1 cellular context compared by ENCODE assay signal in the genomic region with DNA sequence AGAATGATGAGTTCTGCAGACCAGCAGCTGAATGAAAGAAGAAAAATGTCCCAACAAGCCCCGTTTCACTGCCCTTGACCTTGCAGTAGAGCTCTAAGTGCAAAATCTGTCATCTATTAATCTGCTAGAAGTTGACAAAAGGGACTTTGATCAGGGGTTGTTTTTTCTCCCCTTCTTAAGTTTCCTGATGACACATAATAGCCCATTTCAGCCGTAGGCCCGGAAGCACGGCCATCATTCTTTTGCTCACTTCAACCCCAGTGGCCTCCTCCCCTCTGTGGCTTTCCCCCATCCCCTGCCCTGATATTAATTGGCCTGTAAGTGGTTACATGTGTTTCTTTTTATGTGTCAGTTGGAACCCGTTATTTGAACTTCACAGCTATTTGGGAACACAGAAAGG.
TF ChIP-seq lines count a peak whose summit lies in the region.

No MANE protein-coding gene starts in this region.

TF ChIP-seq in GM12878, 131 proteins besides CTCF, POLR2A, EP300 and RAD21 (continued from another document and continues in another):
- TF ChIP-seq, protein P1, sequence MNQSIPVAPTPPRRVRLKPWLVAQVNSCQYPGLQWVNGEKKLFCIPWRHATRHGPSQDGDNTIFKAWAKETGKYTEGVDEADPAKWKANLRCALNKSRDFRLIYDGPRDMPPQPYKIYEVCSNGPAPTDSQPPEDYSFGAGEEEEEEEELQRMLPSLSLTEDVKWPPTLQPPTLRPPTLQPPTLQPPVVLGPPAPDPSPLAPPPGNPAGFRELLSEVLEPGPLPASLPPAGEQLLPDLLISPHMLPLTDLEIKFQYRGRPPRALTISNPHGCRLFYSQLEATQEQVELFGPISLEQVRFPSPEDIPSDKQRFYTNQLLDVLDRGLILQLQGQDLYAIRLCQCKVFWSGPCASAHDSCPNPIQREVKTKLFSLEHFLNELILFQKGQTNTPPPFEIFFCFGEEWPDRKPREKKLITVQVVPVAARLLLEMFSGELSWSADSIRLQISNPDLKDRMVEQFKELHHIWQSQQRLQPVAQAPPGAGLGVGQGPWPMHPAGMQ (IDR thresholded peaks at IDR 0.05; ENCODE audit: borderline replicate concordance): no peak
- TF ChIP-seq, protein P2, sequence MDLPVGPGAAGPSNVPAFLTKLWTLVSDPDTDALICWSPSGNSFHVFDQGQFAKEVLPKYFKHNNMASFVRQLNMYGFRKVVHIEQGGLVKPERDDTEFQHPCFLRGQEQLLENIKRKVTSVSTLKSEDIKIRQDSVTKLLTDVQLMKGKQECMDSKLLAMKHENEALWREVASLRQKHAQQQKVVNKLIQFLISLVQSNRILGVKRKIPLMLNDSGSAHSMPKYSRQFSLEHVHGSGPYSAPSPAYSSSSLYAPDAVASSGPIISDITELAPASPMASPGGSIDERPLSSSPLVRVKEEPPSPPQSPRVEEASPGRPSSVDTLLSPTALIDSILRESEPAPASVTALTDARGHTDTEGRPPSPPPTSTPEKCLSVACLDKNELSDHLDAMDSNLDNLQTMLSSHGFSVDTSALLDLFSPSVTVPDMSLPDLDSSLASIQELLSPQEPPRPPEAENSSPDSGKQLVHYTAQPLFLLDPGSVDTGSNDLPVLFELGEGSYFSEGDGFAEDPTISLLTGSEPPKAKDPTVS (IDR thresholded peaks at IDR 0.05; ENCODE audit: low read depth, low read length): no peak
- TF ChIP-seq DPF2 (IDR thresholded peaks at IDR 0.05) (peak; percentile 40; the same call in 1 of the 2 replicates), SIN3A (IDR thresholded peaks at IDR 0.05; ENCODE audit: low read depth, low read length) (no peak), KDM1A (IDR thresholded peaks at IDR 0.05; ENCODE audit: borderline replicate concordance) (no peak), TCF7 (IDR thresholded peaks at IDR 0.05; ENCODE audit: borderline replicate concordance) (no peak), SUZ12 (IDR thresholded peaks at IDR 0.05; ENCODE audit: unreplicated experiment) (no peak), YY1 (IDR thresholded peaks at IDR 0.05; ENCODE audit: low read depth, low read length) (peak; percentile 46; the same call in 1 of the 2 replicates), PAX8 (IDR thresholded peaks at IDR 0.05) (no peak), CREM (IDR thresholded peaks at IDR 0.05; ENCODE audit: low read depth) (no peak), NFIC (IDR thresholded peaks at IDR 0.05; ENCODE audit: low read depth, low read length) (no peak), IKZF2 (IDR thresholded peaks at IDR 0.05) (peak; percentile 52 to 76; a peak in 3 of 4 replicates), TCF12 (IDR thresholded peaks at IDR 0.05; ENCODE audit: low read depth, low read length) (no peak), HDAC6 (IDR thresholded peaks at IDR 0.05; ENCODE audit: unreplicated experiment) (no peak), ZNF384 (IDR thresholded peaks at IDR 0.05; ENCODE audit: borderline replicate concordance, low read depth, low read length) (no peak), KAT2A (conservative IDR thresholded peaks at IDR 0.05; ENCODE audit: control insufficient read depth, low read depth, low read length) (no peak), TAF1 (IDR thresholded peaks at IDR 0.05; ENCODE audit: borderline replicate concordance, low read depth, low read length) (no peak), BRCA1 (IDR thresholded peaks at IDR 0.05; ENCODE audit: low read depth, low read length) (no peak), ZZZ3 (IDR thresholded peaks at IDR 0.05; ENCODE audit: control insufficient read depth, insufficient read length, low read depth) (no peak), ZNF207 (IDR thresholded peaks at IDR 0.05; ENCODE audit: borderline replicate concordance) (no peak), GABPA (IDR thresholded peaks at IDR 0.05; ENCODE audit: low read depth) (no peak), NFXL1 (IDR thresholded peaks at IDR 0.05; ENCODE audit: borderline replicate concordance) (no peak), IRF4 (IDR thresholded peaks at IDR 0.05; ENCODE audit: low read depth, low read length) (no peak), CHD4 (IDR thresholded peaks at IDR 0.05) (no peak), ZSCAN29 (IDR thresholded peaks at IDR 0.05) (no peak), NR2C2 (IDR thresholded peaks at IDR 0.05; ENCODE audit: borderline replicate concordance, control insufficient read depth, insufficient read length, low read depth) (no peak), ZBED1 (IDR thresholded peaks at IDR 0.05; ENCODE audit: borderline replicate concordance) (no peak), RUNX3 (IDR thresholded peaks at IDR 0.05; ENCODE audit: low read length) (no peak), JUNB (IDR thresholded peaks at IDR 0.05) (no peak), ZNF622 (IDR thresholded peaks at IDR 0.05) (no peak), RCOR1 (conservative IDR thresholded peaks at IDR 0.05; ENCODE audit: low read depth, low read length) (no peak)
- TF ChIP-seq, protein P3, sequence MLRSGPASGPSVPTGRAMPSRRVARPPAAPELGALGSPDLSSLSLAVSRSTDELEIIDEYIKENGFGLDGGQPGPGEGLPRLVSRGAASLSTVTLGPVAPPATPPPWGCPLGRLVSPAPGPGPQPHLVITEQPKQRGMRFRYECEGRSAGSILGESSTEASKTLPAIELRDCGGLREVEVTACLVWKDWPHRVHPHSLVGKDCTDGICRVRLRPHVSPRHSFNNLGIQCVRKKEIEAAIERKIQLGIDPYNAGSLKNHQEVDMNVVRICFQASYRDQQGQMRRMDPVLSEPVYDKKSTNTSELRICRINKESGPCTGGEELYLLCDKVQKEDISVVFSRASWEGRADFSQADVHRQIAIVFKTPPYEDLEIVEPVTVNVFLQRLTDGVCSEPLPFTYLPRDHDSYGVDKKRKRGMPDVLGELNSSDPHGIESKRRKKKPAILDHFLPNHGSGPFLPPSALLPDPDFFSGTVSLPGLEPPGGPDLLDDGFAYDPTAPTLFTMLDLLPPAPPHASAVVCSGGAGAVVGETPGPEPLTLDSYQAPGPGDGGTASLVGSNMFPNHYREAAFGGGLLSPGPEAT (IDR thresholded peaks at IDR 0.05; ENCODE audit: low read depth): peak; percentile 67; the same call in 1 of the 2 replicates
- TF ChIP-seq, protein P4, sequence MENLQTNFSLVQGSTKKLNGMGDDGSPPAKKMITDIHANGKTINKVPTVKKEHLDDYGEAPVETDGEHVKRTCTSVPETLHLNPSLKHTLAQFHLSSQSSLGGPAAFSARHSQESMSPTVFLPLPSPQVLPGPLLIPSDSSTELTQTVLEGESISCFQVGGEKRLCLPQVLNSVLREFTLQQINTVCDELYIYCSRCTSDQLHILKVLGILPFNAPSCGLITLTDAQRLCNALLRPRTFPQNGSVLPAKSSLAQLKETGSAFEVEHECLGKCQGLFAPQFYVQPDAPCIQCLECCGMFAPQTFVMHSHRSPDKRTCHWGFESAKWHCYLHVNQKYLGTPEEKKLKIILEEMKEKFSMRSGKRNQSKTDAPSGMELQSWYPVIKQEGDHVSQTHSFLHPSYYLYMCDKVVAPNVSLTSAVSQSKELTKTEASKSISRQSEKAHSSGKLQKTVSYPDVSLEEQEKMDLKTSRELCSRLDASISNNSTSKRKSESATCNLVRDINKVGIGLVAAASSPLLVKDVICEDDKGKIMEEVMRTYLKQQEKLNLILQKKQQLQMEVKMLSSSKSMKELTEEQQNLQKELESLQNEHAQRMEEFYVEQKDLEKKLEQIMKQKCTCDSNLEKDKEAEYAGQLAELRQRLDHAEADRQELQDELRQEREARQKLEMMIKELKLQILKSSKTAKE (IDR thresholded peaks at IDR 0.05; ENCODE audit: low read depth, poor library complexity, severe bottlenecking): peak; percentile 37
- TF ChIP-seq, protein P5, sequence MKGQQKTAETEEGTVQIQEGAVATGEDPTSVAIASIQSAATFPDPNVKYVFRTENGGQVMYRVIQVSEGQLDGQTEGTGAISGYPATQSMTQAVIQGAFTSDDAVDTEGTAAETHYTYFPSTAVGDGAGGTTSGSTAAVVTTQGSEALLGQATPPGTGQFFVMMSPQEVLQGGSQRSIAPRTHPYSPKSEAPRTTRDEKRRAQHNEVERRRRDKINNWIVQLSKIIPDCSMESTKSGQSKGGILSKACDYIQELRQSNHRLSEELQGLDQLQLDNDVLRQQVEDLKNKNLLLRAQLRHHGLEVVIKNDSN (IDR thresholded peaks at IDR 0.05; ENCODE audit: borderline replicate concordance, extremely low read length, insufficient read depth, low read depth, low read length): no peak
- TF ChIP-seq, protein P6, sequence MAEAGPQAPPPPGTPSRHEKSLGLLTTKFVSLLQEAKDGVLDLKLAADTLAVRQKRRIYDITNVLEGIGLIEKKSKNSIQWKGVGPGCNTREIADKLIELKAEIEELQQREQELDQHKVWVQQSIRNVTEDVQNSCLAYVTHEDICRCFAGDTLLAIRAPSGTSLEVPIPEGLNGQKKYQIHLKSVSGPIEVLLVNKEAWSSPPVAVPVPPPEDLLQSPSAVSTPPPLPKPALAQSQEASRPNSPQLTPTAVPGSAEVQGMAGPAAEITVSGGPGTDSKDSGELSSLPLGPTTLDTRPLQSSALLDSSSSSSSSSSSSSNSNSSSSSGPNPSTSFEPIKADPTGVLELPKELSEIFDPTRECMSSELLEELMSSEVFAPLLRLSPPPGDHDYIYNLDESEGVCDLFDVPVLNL (IDR thresholded peaks at IDR 0.05; ENCODE audit: low read depth, low read length): no peak
- TF ChIP-seq, protein P7, sequence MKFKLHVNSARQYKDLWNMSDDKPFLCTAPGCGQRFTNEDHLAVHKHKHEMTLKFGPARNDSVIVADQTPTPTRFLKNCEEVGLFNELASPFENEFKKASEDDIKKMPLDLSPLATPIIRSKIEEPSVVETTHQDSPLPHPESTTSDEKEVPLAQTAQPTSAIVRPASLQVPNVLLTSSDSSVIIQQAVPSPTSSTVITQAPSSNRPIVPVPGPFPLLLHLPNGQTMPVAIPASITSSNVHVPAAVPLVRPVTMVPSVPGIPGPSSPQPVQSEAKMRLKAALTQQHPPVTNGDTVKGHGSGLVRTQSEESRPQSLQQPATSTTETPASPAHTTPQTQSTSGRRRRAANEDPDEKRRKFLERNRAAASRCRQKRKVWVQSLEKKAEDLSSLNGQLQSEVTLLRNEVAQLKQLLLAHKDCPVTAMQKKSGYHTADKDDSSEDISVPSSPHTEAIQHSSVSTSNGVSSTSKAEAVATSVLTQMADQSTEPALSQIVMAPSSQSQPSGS (IDR thresholded peaks at IDR 0.05; ENCODE audit: low read length): no peak
- TF ChIP-seq, protein P8, sequence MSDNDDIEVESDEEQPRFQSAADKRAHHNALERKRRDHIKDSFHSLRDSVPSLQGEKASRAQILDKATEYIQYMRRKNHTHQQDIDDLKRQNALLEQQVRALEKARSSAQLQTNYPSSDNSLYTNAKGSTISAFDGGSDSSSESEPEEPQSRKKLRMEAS (IDR thresholded peaks at IDR 0.05; ENCODE audit: low read depth, low read length): no peak
- TF ChIP-seq, protein P9, sequence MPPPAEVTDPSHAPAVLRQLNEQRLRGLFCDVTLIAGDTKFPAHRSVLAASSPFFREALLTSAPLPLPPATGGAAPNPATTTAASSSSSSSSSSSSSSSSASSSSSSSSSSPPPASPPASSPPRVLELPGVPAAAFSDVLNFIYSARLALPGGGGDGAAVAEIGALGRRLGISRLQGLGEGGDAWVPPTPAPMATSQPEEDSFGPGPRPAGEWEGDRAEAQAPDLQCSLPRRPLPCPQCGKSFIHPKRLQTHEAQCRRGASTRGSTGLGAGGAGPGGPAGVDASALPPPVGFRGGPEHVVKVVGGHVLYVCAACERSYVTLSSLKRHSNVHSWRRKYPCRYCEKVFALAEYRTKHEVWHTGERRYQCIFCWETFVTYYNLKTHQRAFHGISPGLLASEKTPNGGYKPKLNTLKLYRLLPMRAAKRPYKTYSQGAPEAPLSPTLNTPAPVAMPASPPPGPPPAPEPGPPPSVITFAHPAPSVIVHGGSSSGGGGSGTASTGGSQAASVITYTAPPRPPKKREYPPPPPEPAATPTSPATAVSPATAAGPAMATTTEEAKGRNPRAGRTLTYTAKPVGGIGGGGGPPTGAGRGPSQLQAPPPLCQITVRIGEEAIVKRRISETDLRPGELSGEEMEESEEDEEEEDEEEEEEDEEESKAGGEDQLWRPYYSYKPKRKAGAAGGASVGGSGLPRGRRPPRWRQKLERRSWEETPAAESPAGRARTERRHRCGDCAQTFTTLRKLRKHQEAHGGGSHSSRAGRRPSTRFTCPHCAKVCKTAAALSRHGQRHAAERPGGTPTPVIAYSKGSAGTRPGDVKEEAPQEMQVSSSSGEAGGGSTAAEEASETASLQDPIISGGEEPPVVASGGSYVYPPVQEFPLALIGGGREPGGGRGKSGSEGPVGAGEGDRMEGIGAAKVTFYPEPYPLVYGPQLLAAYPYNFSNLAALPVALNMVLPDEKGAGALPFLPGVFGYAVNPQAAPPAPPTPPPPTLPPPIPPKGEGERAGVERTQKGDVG (CRISPR knock-in tag; IDR thresholded peaks at IDR 0.05): no peak
- TF ChIP-seq, protein P10, sequence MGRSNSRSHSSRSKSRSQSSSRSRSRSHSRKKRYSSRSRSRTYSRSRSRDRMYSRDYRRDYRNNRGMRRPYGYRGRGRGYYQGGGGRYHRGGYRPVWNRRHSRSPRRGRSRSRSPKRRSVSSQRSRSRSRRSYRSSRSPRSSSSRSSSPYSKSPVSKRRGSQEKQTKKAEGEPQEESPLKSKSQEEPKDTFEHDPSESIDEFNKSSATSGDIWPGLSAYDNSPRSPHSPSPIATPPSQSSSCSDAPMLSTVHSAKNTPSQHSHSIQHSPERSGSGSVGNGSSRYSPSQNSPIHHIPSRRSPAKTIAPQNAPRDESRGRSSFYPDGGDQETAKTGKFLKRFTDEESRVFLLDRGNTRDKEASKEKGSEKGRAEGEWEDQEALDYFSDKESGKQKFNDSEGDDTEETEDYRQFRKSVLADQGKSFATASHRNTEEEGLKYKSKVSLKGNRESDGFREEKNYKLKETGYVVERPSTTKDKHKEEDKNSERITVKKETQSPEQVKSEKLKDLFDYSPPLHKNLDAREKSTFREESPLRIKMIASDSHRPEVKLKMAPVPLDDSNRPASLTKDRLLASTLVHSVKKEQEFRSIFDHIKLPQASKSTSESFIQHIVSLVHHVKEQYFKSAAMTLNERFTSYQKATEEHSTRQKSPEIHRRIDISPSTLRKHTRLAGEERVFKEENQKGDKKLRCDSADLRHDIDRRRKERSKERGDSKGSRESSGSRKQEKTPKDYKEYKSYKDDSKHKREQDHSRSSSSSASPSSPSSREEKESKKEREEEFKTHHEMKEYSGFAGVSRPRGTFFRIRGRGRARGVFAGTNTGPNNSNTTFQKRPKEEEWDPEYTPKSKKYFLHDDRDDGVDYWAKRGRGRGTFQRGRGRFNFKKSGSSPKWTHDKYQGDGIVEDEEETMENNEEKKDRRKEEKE (IDR thresholded peaks at IDR 0.05): no peak
